14 cellular contexts compared by ENCODE assay signal in genomic region chr5:43016217-43016779, GRCh38. TPM values are rescaled to one million over a fixed set of nuclear protein-coding genes. Genes with fewer than 3 reads are reported as not detected.
A peak's percentile ranks its signal among the peaks of the same experiment; 100 is the strongest.
DNase-seq lines count a peak whose midpoint lies in the region; ATAC-seq and TF ChIP-seq lines count a peak whose summit lies in the region.
"Had no signal": no experiment of that assay in that cellular context is flagged by ENCODE, and none has a peak within 500 bp of the region (broad histone marks: within the 10 kb centered on the region; RNA-seq: fewer than 3 reads in every experiment).

No MANE protein-coding gene starts in this region.

- H3K4me3 Mint-ChIP-seq in neural crest cell = peak overlapping the region; percentile 96

- H3K36me3 Mint-ChIP-seq in neural crest cell (ENCODE audit: low read depth) = no peaks in the 10 kb centered on the region

- in situ Hi-C loops in brain microvascular endothelial cell (cut with HindIII; ENCODE audit: low pct_ligation_motif_present, low sequenced_read_pairs) = no loop called here

- H3K27ac Mint-ChIP-seq in neural crest cell (ENCODE audit: unreplicated experiment) = no peak overlapping the region

- peaks cover 79% of the 10 kb centered on the region for H3K79me2 ChIP-seq in DND-41 (ENCODE audit: insufficient read depth, low read length)
- H3K79me2 ChIP-seq: parathyroid adenoma had no signal

- no peaks in the 10 kb centered on the region for H3K9me3 ChIP-seq in DND-41 (ENCODE audit: insufficient read depth, low read length, severe bottlenecking)
- H3K9me3 ChIP-seq in KOPT-K1 (ENCODE audit: insufficient read depth, low read length, poor library complexity, severe bottlenecking) = no peaks in the 10 kb centered on the region
- H3K9me3 ChIP-seq: esophagus squamous epithelium, upper lobe of right lung had no signal

- H3K27me3 Mint-ChIP-seq in neural crest cell (ENCODE audit: low read depth) = peaks cover 66% of the 10 kb centered on the region

- H3K27me3 ChIP-seq in DND-41 (ENCODE audit: insufficient read depth, low read length, poor library complexity) = no peaks in the 10 kb centered on the region
- H3K27me3 ChIP-seq in brain microvascular endothelial cell (replicated peaks) = no peaks in the 10 kb centered on the region

- H3K4me3 ChIP-seq in DND-41 (ENCODE audit: low read depth in 1 of 2, low read length in 2 of 2) (peak overlapping the region; percentile 61 to 69; a peak in 3 of 4 replicates), brain microvascular endothelial cell (ENCODE audit: low read depth, low read length) (peak overlapping the region; percentile 3)

- 0 out of 2 replicates have a peak, but pooled peaks cover 4% of the 10 kb centered on the region for H3K36me3 ChIP-seq in DND-41 (ENCODE audit: insufficient read depth, low read length)
- H3K36me3 ChIP-seq in KOPT-K1 (ENCODE audit: insufficient read depth, low read length) = peaks cover 9% of the 10 kb centered on the region; the same call in 1 of the 2 replicates
- H3K36me3 ChIP-seq in brain microvascular endothelial cell (replicated peaks) = no peaks in the 10 kb centered on the region
- H3K36me3 ChIP-seq: esophagus squamous epithelium, upper lobe of right lung had no signal

- no peaks in the 10 kb centered on the region for H4K20me1 ChIP-seq in DND-41 (ENCODE audit: insufficient read depth, low read length)

- no peak for TF ChIP-seq CTCF in DND-41 (IDR thresholded peaks at IDR 0.05; ENCODE audit: borderline replicate concordance, extremely low read depth, low read length, poor library complexity, severe bottlenecking)
- TF ChIP-seq CTCF in brain microvascular endothelial cell (IDR thresholded peaks at IDR 0.05; ENCODE audit: low read depth, low read length, missing control alignments) = no peak
- no peak for TF ChIP-seq CTCF in neural crest cell (conservative IDR thresholded peaks at IDR 0.05)

- peaks cover 39% of the 10 kb centered on the region for H3K4me1 Mint-ChIP-seq in neural crest cell

- ATAC-seq in DND-41 (ENCODE audit: insufficient read depth, low read depth) (no peak), GM21529 (IDR thresholded peaks at IDR 0.05; ENCODE audit: unreplicated experiment) (no peak)
- ATAC-seq: upper lobe of right lung had no signal

- peak overlapping the region; percentile 90 for H3K4me2 ChIP-seq in DND-41 (ENCODE audit: insufficient read depth, low read length)

- no peaks in the 10 kb centered on the region for H3K9me3 Mint-ChIP-seq in neural crest cell

- H2AFZ ChIP-seq in DND-41 (ENCODE audit: low read depth, low read length) = no peak overlapping the region
- H2AFZ ChIP-seq: parathyroid adenoma had no signal

- H3K27ac ChIP-seq in DND-41 (ENCODE audit: low read length) (peak overlapping the region; percentile 95), KOPT-K1 (ENCODE audit: low read depth, low read length, poor library complexity, severe bottlenecking) (peak overlapping the region; percentile 95), brain microvascular endothelial cell (no peak overlapping the region)

- H3K9ac ChIP-seq in DND-41 (ENCODE audit: low read depth, low read length) = peak overlapping the region; percentile 83
- H3K9ac ChIP-seq: parathyroid adenoma had no signal

- DNase-seq in DND-41 (no peak), brain microvascular endothelial cell (no peak), neural crest cell (ENCODE audit: low read depth, low spot score) (no peak), SK-N-DZ (ENCODE audit: low spot score) (no peak), iPS-NIHi11 (ENCODE audit: low spot score) (no peak)
- DNase-seq: activated CD4-positive, alpha-beta T cell treated with anti-CD3 and anti-CD28 coated beads for 1 hour; EL; esophagus squamous epithelium; KG1; Right ventricle myocardium superior; upper lobe of right lung had no signal

- peaks cover 46% of the 10 kb centered on the region for H3K4me1 ChIP-seq in DND-41 (ENCODE audit: insufficient read depth, low read length)
- H3K4me1 ChIP-seq: parathyroid adenoma, upper lobe of right lung had no signal

RNA-seq across cellular contexts. Expression of gene ANXA2R, which starts 23.8 kb away (rescaled TPM):
- 1.0 and 1.2 TPM in 2 replicates for total RNA-seq in neural crest cell
- polyA plus RNA-seq in SK-N-DZ (2014; cell fraction: cytosol; rRNA removed) = 0.16 and 0.74 TPM in 2 replicates
- polyA plus RNA-seq in SK-N-DZ (2014; cell fraction: nucleus; rRNA removed) = 1.0 and 1.2 TPM in 2 replicates
